In the genomic region with DNA sequence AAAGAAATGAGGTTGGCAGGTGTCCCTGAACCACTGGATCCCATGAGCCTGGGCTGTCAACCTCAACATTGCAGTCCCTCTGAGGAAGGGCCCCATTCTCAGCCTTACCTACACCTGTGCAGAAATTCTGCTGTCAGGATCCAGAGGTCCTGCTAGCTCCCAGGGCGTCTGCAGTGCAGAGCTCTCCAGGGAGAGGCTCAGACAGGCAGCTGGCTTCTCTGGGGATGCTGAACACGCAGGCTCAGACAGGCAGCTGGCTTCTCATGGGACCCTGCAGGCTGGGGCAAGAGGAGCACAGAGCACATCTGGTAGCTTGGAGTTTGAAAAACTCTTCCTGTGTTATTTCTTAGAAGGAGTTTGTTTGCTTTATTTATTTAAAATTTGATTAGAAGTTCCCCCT, we compare ENCODE assay signal across 21 cellular contexts. TPM values are rescaled to one million over a fixed set of nuclear protein-coding genes. Genes with fewer than 3 reads are reported as not detected.
"Had no signal": no experiment of that assay in that cellular context is flagged by ENCODE, and none has a peak within 500 bp of the region (broad histone marks: within the 10 kb centered on the region; RNA-seq: fewer than 3 reads in every experiment).

No MANE protein-coding gene starts in this region.

- H3K27me3 ChIP-seq: heart left ventricle, neutrophil, right lobe of liver, spleen, testis, tibial nerve, upper lobe of right lung, vagina had no signal

- H3K9me3 ChIP-seq: psoas muscle, right lobe of liver, testis, upper lobe of right lung, vagina had no signal

- H3K36me3 ChIP-seq: heart left ventricle, neutrophil, right lobe of liver, spleen, tibial nerve, upper lobe of right lung, vagina had no signal

- H3K27ac ChIP-seq: heart left ventricle, neutrophil, psoas muscle, right lobe of liver, spleen, testis, tibial nerve, upper lobe of right lung, vagina had no signal

- ATAC-seq: heart left ventricle; mucosa of descending colon; naive thymus-derived CD8-positive, alpha-beta T cell; psoas muscle; right lobe of liver; stimulated activated naive B cell treated with anti-CD40 and anti-IgM and Interleukin-4, amounts not matched to agents 10 μg/mL and 1 μg/mL and 100 μg/mL, for 72 hours; stimulated activated naive CD8-positive, alpha-beta T cell treated with anti-CD3 and anti-CD28 coated beads, Interleukin-15, amount 100 ng/mL, for 72 hours; upper lobe of right lung had no signal

- H3K27me3 Mint-ChIP-seq: naive thymus-derived CD8-positive, alpha-beta T cell; stimulated activated naive B cell treated with anti-CD40 and anti-IgM and Interleukin-4, amounts not matched to agents 10 μg/mL and 1 μg/mL and 100 μg/mL, for 72 hours; stimulated activated naive CD8-positive, alpha-beta T cell treated with anti-CD3 and anti-CD28 coated beads, Interleukin-15, amount 100 ng/mL, for 72 hours had no signal

- H3K4me1 ChIP-seq: psoas muscle, right lobe of liver, vagina had no signal

- H3K4me3 ChIP-seq: heart left ventricle, mucosa of descending colon, psoas muscle, right lobe of liver, spleen, testis, tibial nerve, upper lobe of right lung, vagina had no signal

- H3K27ac Mint-ChIP-seq: dendritic cell treated with granulocyte-macrophage colony-stimulating factor and Interleukin-4, amounts not matched to agents 40 ng/mL and 50 ng/mL, for 4 days; naive thymus-derived CD8-positive, alpha-beta T cell; stimulated activated naive B cell treated with anti-CD40 and anti-IgM and Interleukin-4, amounts not matched to agents 10 μg/mL and 1 μg/mL and 100 μg/mL, for 72 hours; stimulated activated naive CD8-positive, alpha-beta T cell treated with anti-CD3 and anti-CD28 coated beads, Interleukin-15, amount 100 ng/mL, for 72 hours had no signal

- DNase-seq: erythroblast; heart left ventricle; hippocampal formation; mucosa of descending colon; naive thymus-derived CD8-positive, alpha-beta T cell; retina; right lobe of liver; spleen; stimulated activated CD4-positive, alpha-beta T cell treated with anti-CD3 and anti-CD28 coated beads, Interleukin-15, amount 100 ng/mL, for 24 hours; stimulated activated CD4-positive, alpha-beta T cell treated with anti-CD3 and anti-CD28 coated beads, Interleukin-1b, Interleukin-23, amount 100 ng/mL, for 48 hours; stimulated activated CD4-positive, alpha-beta T cell treated with anti-CD3 and anti-CD28 coated beads, Interleukin-4, amount 100 ng/mL, for 24 hours; stimulated activated naive B cell treated with anti-CD40 and anti-IgM and Interleukin-4, amounts not matched to agents 10 μg/mL and 1 μg/mL and 100 μg/mL, for 72 hours; stimulated activated naive CD8-positive, alpha-beta T cell treated with anti-CD3 and anti-CD28 coated beads, Interleukin-15, amount 100 ng/mL, for 72 hours; testis; upper lobe of right lung had no signal

- H3K4me3 Mint-ChIP-seq: dendritic cell treated with granulocyte-macrophage colony-stimulating factor and Interleukin-4, amounts not matched to agents 40 ng/mL and 50 ng/mL, for 4 days; naive thymus-derived CD8-positive, alpha-beta T cell; stimulated activated naive B cell treated with anti-CD40 and anti-IgM and Interleukin-4, amounts not matched to agents 10 μg/mL and 1 μg/mL and 100 μg/mL, for 72 hours; stimulated activated naive CD8-positive, alpha-beta T cell treated with anti-CD3 and anti-CD28 coated beads, Interleukin-15, amount 100 ng/mL, for 72 hours had no signal

RNA-seq across cellular contexts. Expression of gene TMEM255B, which starts 50.9 kb away (rescaled TPM):
- total RNA-seq: frontal cortex had no signal
